In genomic region chr1:197356723-197357533, GRCh38 we compare ENCODE assay signal across 8 cellular contexts.
DNase-seq lines count a peak whose midpoint lies in the region; ATAC-seq, FAIRE-seq and TF ChIP-seq lines count a peak whose summit lies in the region.

No MANE protein-coding gene starts in this region.

- H3K27ac Mint-ChIP-seq in activated CD4-positive, alpha-beta memory T cell treated with anti-CD3 and anti-CD28 coated beads, Interleukin-2, amount 10 ng/mL, durations not matched to agents 7 days and 5 days: no peak overlapping the region

- DNase-seq in AG20443 (ENCODE audit: low spot score): peak; percentile 51
- peak; percentile 8 for DNase-seq in GM12891 (ENCODE audit: insufficient read length, low spot score)
- DNase-seq in NCI-H2227 (lab: John Stamatoyannopoulos, UW; ENCODE audit: unreplicated experiment): peak; percentile 64
- DNase-seq in activated CD4-positive, alpha-beta memory T cell treated with anti-CD3 and anti-CD28 coated beads, Interleukin-2, amount 10 ng/mL, durations not matched to agents 7 days and 5 days: peak; percentile 24
- no peak for DNase-seq in Right ventricle myocardium superior
- DNase-seq in retina: peak; percentile 44
- DNase-seq in GOT3 (lab: John Stamatoyannopoulos, UW): no peak

- no peaks in the 10 kb centered on the region for H3K9me3 Mint-ChIP-seq in activated CD4-positive, alpha-beta memory T cell treated with anti-CD3 and anti-CD28 coated beads, Interleukin-2, amount 10 ng/mL, durations not matched to agents 7 days and 5 days

- CTCF ChIA-PET in activated CD4-positive, alpha-beta memory T cell treated with anti-CD3 and anti-CD28 coated beads, Interleukin-2, amount 10 ng/mL, durations not matched to agents 7 days and 5 days (lab: Charles Lee): interaction anchor here (0.9 to 3.8 kb wide), 11 partner anchors 9 to 212 kb away, joined by 3 to 39 read pairs (median 4); no protein-coding TSS in a partner anchor

- H3K36me3 Mint-ChIP-seq in activated CD4-positive, alpha-beta memory T cell treated with anti-CD3 and anti-CD28 coated beads, Interleukin-2, amount 10 ng/mL, durations not matched to agents 7 days and 5 days (ENCODE audit: low read depth): no peaks in the 10 kb centered on the region

- ATAC-seq in HG02938 (IDR thresholded peaks at IDR 0.05; ENCODE audit: unreplicated experiment): peak; percentile 55
- ATAC-seq in Right ventricle myocardium superior (ENCODE audit: poor library complexity): peak; percentile 71

- no peaks in the 10 kb centered on the region for H3K27me3 Mint-ChIP-seq in activated CD4-positive, alpha-beta memory T cell treated with anti-CD3 and anti-CD28 coated beads, Interleukin-2, amount 10 ng/mL, durations not matched to agents 7 days and 5 days

- H3K4me1 Mint-ChIP-seq in activated CD4-positive, alpha-beta memory T cell treated with anti-CD3 and anti-CD28 coated beads, Interleukin-2, amount 10 ng/mL, durations not matched to agents 7 days and 5 days: no peaks in the 10 kb centered on the region

- POLR2A ChIA-PET in activated CD4-positive, alpha-beta memory T cell treated with anti-CD3 and anti-CD28 coated beads, Interleukin-2, amount 10 ng/mL, durations not matched to agents 7 days and 5 days (lab: Charles Lee): no interaction called here

- intact Hi-C loops in Right ventricle myocardium superior (cut with DNase I): loop anchor here (5.0 kb wide), 1 partner anchor 175 kb away; no protein-coding TSS in a partner anchor

- no peak for TF ChIP-seq POLR2A in GM12891 (IDR thresholded peaks at IDR 0.05; ENCODE audit: low read depth, low read length)

- no peak overlapping the region for H3K4me3 Mint-ChIP-seq in activated CD4-positive, alpha-beta memory T cell treated with anti-CD3 and anti-CD28 coated beads, Interleukin-2, amount 10 ng/mL, durations not matched to agents 7 days and 5 days

- peak; percentile 71 for FAIRE-seq in GM12891 (lab: Jason Lieb, UNC)

TF ChIP-seq in GM12891, 5 proteins besides CTCF, POLR2A, EP300 and RAD21:
- TF ChIP-seq PAX5 (IDR thresholded peaks at IDR 0.05; ENCODE audit: insufficient read depth, low read length, severe bottlenecking) (no peak), POLR2AphosphoS5 (IDR thresholded peaks at IDR 0.05; ENCODE audit: low read depth, low read length) (no peak), POU2F2 (IDR thresholded peaks at IDR 0.05; ENCODE audit: low read depth, low read length) (no peak), TAF1 (IDR thresholded peaks at IDR 0.05; ENCODE audit: low read depth, low read length) (no peak), SPI1 (IDR thresholded peaks at IDR 0.05; ENCODE audit: low read depth, low read length) (no peak)

Comparison
In these comparisons a context has a peak if more than half of its experiments do, and no peak if none do; other contexts are left out.
1. DNase-seq: peak in AG20443 (single experiment), GM12891 (single experiment), NCI-H2227 (single experiment), activated CD4-positive, alpha-beta memory T cell treated with anti-CD3 and anti-CD28 coated beads, Interleukin-2, amount 10 ng/mL, durations not matched to agents 7 days and 5 days (single experiment) and retina (single experiment); none in Right ventricle myocardium superior (single experiment) and GOT3 (single experiment).